Comparison of ENCODE assay signal across 22 cellular contexts in genomic region chr20:13259921-13260320, GRCh38. TPM values are rescaled to one million over a fixed set of nuclear protein-coding genes. Genes with fewer than 3 reads are reported as not detected.
DNase-seq lines count a peak whose midpoint lies in the region; ATAC-seq and TF ChIP-seq lines count a peak whose summit lies in the region.
"Had no signal": no experiment of that assay in that cellular context is flagged by ENCODE, and none has a peak within 500 bp of the region (broad histone marks: within the 10 kb centered on the region; RNA-seq: fewer than 3 reads in every experiment).

No MANE protein-coding gene starts in this region.

- H3K27me3 Mint-ChIP-seq in T-helper 17 cell = no peaks in the 10 kb centered on the region
- H3K27me3 Mint-ChIP-seq in CD8-positive, alpha-beta T cell (ENCODE audit: low read depth) = no peaks in the 10 kb centered on the region
- H3K27me3 Mint-ChIP-seq: stimulated activated memory B cell treated with anti-CD40 and anti-IgM and Interleukin-4, amounts not matched to agents 10 μg/mL and 1 μg/mL and 100 μg/mL, for 72 hours had no signal

- no peak overlapping the region for H3K27ac ChIP-seq in CD8-positive, alpha-beta T cell (ENCODE audit: low read depth, low read length)
- H3K27ac ChIP-seq: uterus had no signal

- peaks cover 3% of the 10 kb centered on the region for H3K36me3 Mint-ChIP-seq in T-helper 17 cell (ENCODE audit: low read depth)
- no peaks in the 10 kb centered on the region for H3K36me3 Mint-ChIP-seq in CD8-positive, alpha-beta T cell
- H3K36me3 Mint-ChIP-seq: activated naive CD4-positive, alpha-beta T cell treated with anti-CD3 and anti-CD28 coated beads, Interleukin-2, amount 50 U/mL, for 72 hours; CD14-positive monocyte; stimulated activated memory B cell treated with anti-CD40 and anti-IgM and Interleukin-4, amounts not matched to agents 10 μg/mL and 1 μg/mL and 100 μg/mL, for 72 hours had no signal

- no peak overlapping the region for H3K4me3 Mint-ChIP-seq in T-helper 17 cell
- no peak overlapping the region for H3K4me3 Mint-ChIP-seq in CD8-positive, alpha-beta T cell
- H3K4me3 Mint-ChIP-seq: activated T-helper 1 cell treated with anti-CD3 and anti-CD28 coated beads, Interleukin-12 subunit alpha, Interleukin-12 subunit beta, Interleukin-2, Interleukin-4 antibody, amounts not matched to agents 30 ng/mL and 10 ng/mL and 1 ng/mL, durations not matched to agents 14 hours and 24 hours and 36 hours; CD14-positive monocyte; stimulated activated memory B cell treated with anti-CD40 and anti-IgM and Interleukin-4, amounts not matched to agents 10 μg/mL and 1 μg/mL and 100 μg/mL, for 72 hours had no signal

- no peaks in the 10 kb centered on the region for H3K27me3 ChIP-seq in CD8-positive, alpha-beta T cell (ENCODE audit: insufficient read depth, low read length)
- H3K27me3 ChIP-seq: uterus had no signal

- peaks cover 14% of the 10 kb centered on the region for H3K4me1 Mint-ChIP-seq in T-helper 17 cell
- peaks cover 4% of the 10 kb centered on the region for H3K4me1 Mint-ChIP-seq in CD8-positive, alpha-beta T cell (ENCODE audit: low read depth)
- H3K4me1 Mint-ChIP-seq: CD14-positive monocyte; stimulated activated memory B cell treated with anti-CD40 and anti-IgM and Interleukin-4, amounts not matched to agents 10 μg/mL and 1 μg/mL and 100 μg/mL, for 72 hours had no signal

- no peaks in the 10 kb centered on the region for H3K4me1 ChIP-seq in CD8-positive, alpha-beta T cell (ENCODE audit: insufficient read depth, low read length)
- H3K4me1 ChIP-seq: uterus had no signal

- H3K36me3 ChIP-seq in CD8-positive, alpha-beta T cell (ENCODE audit: insufficient read depth, low read length) = no peaks in the 10 kb centered on the region
- H3K36me3 ChIP-seq: uterus had no signal

- POLR2A ChIA-PET in CD8-positive, alpha-beta T cell (lab: Charles Lee) = no interaction called here

- intact Hi-C loops in CD8-positive, alpha-beta T cell (cut with DNase I, micrococcal nuclease) = loop anchor here (5.0 kb wide), 1 partner anchor 38 kb away; the partner anchor contains the start of gene ISM1 (in 2 of the 2)

- DNase-seq in DMS53 (lab: John Stamatoyannopoulos, UW) (peak; percentile 54), NCI-H146 treated with DMSO at 0.1 percent for 48 hours (lab: John Stamatoyannopoulos, UW; ENCODE audit: unreplicated experiment) (peak; percentile 28), NCI-H345 (lab: John Stamatoyannopoulos, UW) (peak; percentile 86), T-helper 17 cell (no peak), globus pallidus (ENCODE audit: low spot score) (no peak), GM20000 (ENCODE audit: low spot score) (no peak)
- no peak for DNase-seq in CD8-positive, alpha-beta T cell
- DNase-seq: activated CD4-positive, alpha-beta T cell treated with anti-CD3 and anti-CD28 coated beads for 48 hours; aorta; caudate nucleus; dermis blood vessel endothelial cell; KG1; NCI-H510A; SIG-M5; small intestine; stimulated activated CD4-positive, alpha-beta T cell treated with anti-CD3 and anti-CD28 coated beads, Interleukin-2, amount 100 ng/mL, for 24 hours; T-helper 1 cell; uterus had no signal

- no peaks in the 10 kb centered on the region for H3K9me3 Mint-ChIP-seq in CD8-positive, alpha-beta T cell
- H3K9me3 Mint-ChIP-seq: activated naive CD4-positive, alpha-beta T cell treated with anti-CD3 and anti-CD28 coated beads, Interleukin-2, amount 50 U/mL, for 72 hours; activated T-helper 1 cell treated with anti-CD3 and anti-CD28 coated beads, Interleukin-12 subunit alpha, Interleukin-12 subunit beta, Interleukin-2, Interleukin-4 antibody, amounts not matched to agents 30 ng/mL and 10 ng/mL and 1 ng/mL, durations not matched to agents 14 hours and 24 hours and 36 hours; CD14-positive monocyte; stimulated activated memory B cell treated with anti-CD40 and anti-IgM and Interleukin-4, amounts not matched to agents 10 μg/mL and 1 μg/mL and 100 μg/mL, for 72 hours had no signal

- no peaks in the 10 kb centered on the region for H3K9me3 ChIP-seq in T-helper 17 cell (ENCODE audit: control insufficient read depth, low read length, poor library complexity, severe bottlenecking)
- H3K9me3 ChIP-seq in CD8-positive, alpha-beta T cell (ENCODE audit: low read length) = no peaks in the 10 kb centered on the region
- H3K9me3 ChIP-seq: uterus had no signal

- CTCF ChIA-PET in CD8-positive, alpha-beta T cell (lab: Charles Lee) = interaction anchor here (0.7 to 3.9 kb wide), 7 partner anchors 10 to 287 kb away, joined by 3 to 105 read pairs (median 5); no protein-coding TSS in a partner anchor

- no peak overlapping the region for H3K4me3 ChIP-seq in CD8-positive, alpha-beta T cell (ENCODE audit: low read depth, low read length)
- H3K4me3 ChIP-seq: uterus had no signal

- no peak for ATAC-seq in T-helper 17 cell
- no peak for ATAC-seq in CD8-positive, alpha-beta T cell
- ATAC-seq: activated naive CD4-positive, alpha-beta T cell treated with anti-CD3 and anti-CD28 coated beads, Interleukin-2, amount 50 U/mL, for 72 hours; stimulated activated memory B cell treated with anti-CD40 and anti-IgM and Interleukin-4, amounts not matched to agents 10 μg/mL and 1 μg/mL and 100 μg/mL, for 72 hours had no signal

- TF ChIP-seq CTCF in GM20000 (IDR thresholded peaks at IDR 0.05; ENCODE audit: extremely low read depth, missing control alignments) = no peak
- no peak for TF ChIP-seq CTCF in CD8-positive, alpha-beta T cell (IDR thresholded peaks at IDR 0.05)

- H3K27ac Mint-ChIP-seq in T-helper 17 cell = peak overlapping the region; percentile 81
- no peak overlapping the region for H3K27ac Mint-ChIP-seq in CD8-positive, alpha-beta T cell
- H3K27ac Mint-ChIP-seq: activated naive CD4-positive, alpha-beta T cell treated with anti-CD3 and anti-CD28 coated beads, Interleukin-2, amount 50 U/mL, for 72 hours; activated T-helper 1 cell treated with anti-CD3 and anti-CD28 coated beads, Interleukin-12 subunit alpha, Interleukin-12 subunit beta, Interleukin-2, Interleukin-4 antibody, amounts not matched to agents 30 ng/mL and 10 ng/mL and 1 ng/mL, durations not matched to agents 14 hours and 24 hours and 36 hours; CD14-positive monocyte; stimulated activated memory B cell treated with anti-CD40 and anti-IgM and Interleukin-4, amounts not matched to agents 10 μg/mL and 1 μg/mL and 100 μg/mL, for 72 hours had no signal

RNA-seq across cellular contexts. Expression of gene ISM1, which starts 38.8 kb away (rescaled TPM):
- total RNA-seq in T-helper 17 cell = 1 to 10 TPM; 3.2 to 7.8 TPM
- under 1 TPM; 0.24 to 0.28 TPM for total RNA-seq in CD8-positive, alpha-beta T cell

Comparison
In these comparisons a context has a peak if more than half of its experiments do, and no peak if none do; other contexts are left out.
1. DNase-seq: peak in DMS53 (single experiment), NCI-H146 treated with DMSO at 0.1 percent for 48 hours (single experiment) and NCI-H345 (single experiment); none in T-helper 17 cell (0 of 3), globus pallidus (single experiment), GM20000 (single experiment) and CD8-positive, alpha-beta T cell (0 of 7).